ENCODE assay signal across 12 cellular contexts in the genomic region with DNA sequence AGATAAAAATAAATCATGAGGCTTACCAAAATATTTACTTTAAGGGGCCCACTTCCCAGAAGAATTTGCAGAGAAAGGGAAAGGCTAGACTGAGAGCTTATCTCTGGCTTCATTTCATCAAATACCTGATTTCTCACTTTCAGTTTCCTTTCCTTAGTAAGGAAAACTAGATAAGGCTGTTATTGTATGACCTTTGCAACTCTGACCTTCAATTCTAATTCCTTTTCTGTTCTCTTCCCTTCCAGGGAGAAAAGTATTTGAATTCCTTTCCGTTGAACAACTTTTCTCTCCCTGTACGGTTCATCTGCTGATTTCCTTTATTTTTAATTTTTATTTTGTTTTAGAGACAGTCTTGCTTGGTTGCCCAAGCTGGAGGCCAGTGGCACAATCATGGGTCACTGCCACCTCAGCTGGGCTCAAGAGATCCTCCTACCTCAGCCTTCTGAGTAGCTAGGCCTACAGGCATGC. TPM values are rescaled to one million over a fixed set of nuclear protein-coding genes. Genes with fewer than 3 reads are reported as not detected.
DNase-seq lines count a peak whose midpoint lies in the region; ATAC-seq and TF ChIP-seq lines count a peak whose summit lies in the region.
"Had no signal": no experiment of that assay in that cellular context is flagged by ENCODE, and none has a peak within 500 bp of the region (broad histone marks: within the 10 kb centered on the region; RNA-seq: fewer than 3 reads in every experiment).

No MANE protein-coding gene starts in this region.

- H3K27me3 ChIP-seq in stomach, result no peaks in the 10 kb centered on the region

- H3K4me3 ChIP-seq in stomach, result no peak overlapping the region
- H3K4me3 ChIP-seq: A549 had no signal

- peaks cover 40% of the 10 kb centered on the region for H3K4me1 Mint-ChIP-seq in activated CD4-positive, alpha-beta T cell treated with anti-CD3 and anti-CD28 coated beads for 36 hours

- H3K4me3 Mint-ChIP-seq in activated CD4-positive, alpha-beta T cell treated with anti-CD3 and anti-CD28 coated beads for 36 hours, result no peak overlapping the region

- H3K27ac ChIP-seq in stomach, result peak overlapping the region; percentile 65 to 81 (median 72)
- H3K27ac ChIP-seq: A549 had no signal

- H3K27ac Mint-ChIP-seq in activated CD4-positive, alpha-beta T cell treated with anti-CD3 and anti-CD28 coated beads for 36 hours, result peak overlapping the region; percentile 82
- peak overlapping the region; percentile 86 to 87 for H3K27ac Mint-ChIP-seq in activated naive CD4-positive, alpha-beta T cell treated with anti-CD3 and anti-CD28 coated beads, Interleukin-2, amount 50 U/mL, for 72 hours

- CTCF ChIA-PET in activated CD4-positive, alpha-beta T cell treated with anti-CD3 and anti-CD28 coated beads for 36 hours (lab: Charles Lee), result interaction anchor here (0.6 to 9.5 kb wide), 5 partner anchors 12 to 25 kb away, joined by 3 to 72 read pairs (median 5); partner anchors contain the start of genes HTD2 and RPP14

- no peaks in the 10 kb centered on the region for H3K9me3 ChIP-seq in stomach
- H3K9me3 ChIP-seq: A549 had no signal

- H3K4me1 ChIP-seq in stomach, result peaks cover 11 to 38% (median 24%) of the 10 kb centered on the region in 4 donors
- H3K4me1 ChIP-seq: A549 had no signal

- H3K36me3 ChIP-seq in stomach, result peaks cover 0 to under 1% (median 0%) of the 10 kb centered on the region in 4 donors

- H3K36me3 Mint-ChIP-seq in activated CD4-positive, alpha-beta T cell treated with anti-CD3 and anti-CD28 coated beads for 36 hours (ENCODE audit: low read depth), result peaks cover 2% of the 10 kb centered on the region
- no peaks in the 10 kb centered on the region for H3K36me3 Mint-ChIP-seq in activated naive CD4-positive, alpha-beta T cell treated with anti-CD3 and anti-CD28 coated beads, Interleukin-2, amount 50 U/mL, for 72 hours

- TF ChIP-seq POLR2A in stomach (IDR thresholded peaks at IDR 0.05), result no peak

- no peaks in the 10 kb centered on the region for H3K27me3 Mint-ChIP-seq in activated CD4-positive, alpha-beta T cell treated with anti-CD3 and anti-CD28 coated beads for 36 hours

- POLR2A ChIA-PET in activated CD4-positive, alpha-beta T cell treated with anti-CD3 and anti-CD28 coated beads for 36 hours (lab: Charles Lee), result interaction anchor here (1.4 kb wide), 1 partner anchor 10 kb away, joined by 4 read pairs; no protein-coding TSS in a partner anchor

- DNase-seq in activated CD4-positive, alpha-beta T cell treated with anti-CD3 and anti-CD28 coated beads for 36 hours, result no peak
- no peak for DNase-seq in activated CD4-positive, alpha-beta T cell treated with anti-CD3 and anti-CD28 coated beads for 1 hour
- no peak for DNase-seq in activated naive CD4-positive, alpha-beta T cell treated with anti-CD3 and anti-CD28 coated beads, Interleukin-2, amount 50 U/mL, for 72 hours (ENCODE audit: low spot score in 2 of 2)
- peak; percentile 68 for DNase-seq in kidney glomerular epithelial cell (lab: John Stamatoyannopoulos, UW)
- DNase-seq in stomach, result no peak
- no peak for DNase-seq in DMS79 treated with DMSO at 0.1 percent for 48 hours (lab: John Stamatoyannopoulos, UW)
- DNase-seq in stimulated activated CD4-positive, alpha-beta T cell treated with anti-CD3 and anti-CD28 coated beads, Interleukin-2, amount 100 ng/mL, for 48 hours, result no peak
- DNase-seq: activated CD4-positive, alpha-beta T cell treated with anti-CD3 and anti-CD28 coated beads, Interleukin-2, amount 50 U/mL, for 4 hours; cerebellar nuclear complex; NCI-H2029 had no signal

- TF ChIP-seq EP300 in stomach (IDR thresholded peaks at IDR 0.05), result no peak

- intact Hi-C loops in activated CD4-positive, alpha-beta T cell treated with anti-CD3 and anti-CD28 coated beads for 36 hours (cut with DNase I, micrococcal nuclease), result no loop called here
- intact Hi-C loops in stomach (cut with DNase I; ENCODE audit: low total_unique reads), result no loop called here

- no peaks in the 10 kb centered on the region for H3K9me3 Mint-ChIP-seq in activated CD4-positive, alpha-beta T cell treated with anti-CD3 and anti-CD28 coated beads for 36 hours (ENCODE audit: low read depth)
- no peaks in the 10 kb centered on the region for H3K9me3 Mint-ChIP-seq in activated naive CD4-positive, alpha-beta T cell treated with anti-CD3 and anti-CD28 coated beads, Interleukin-2, amount 50 U/mL, for 72 hours

- WGBS in stomach, 5 donors, result 14 to 47% (median 15%) methylated on average over 2 of the region's 2 CpGs

- no peak for ATAC-seq in activated CD4-positive, alpha-beta T cell treated with anti-CD3 and anti-CD28 coated beads for 36 hours
- ATAC-seq in activated naive CD4-positive, alpha-beta T cell treated with anti-CD3 and anti-CD28 coated beads, Interleukin-2, amount 50 U/mL, for 72 hours, result no peak
- no peak for ATAC-seq in GM21786 (IDR thresholded peaks at IDR 0.05; ENCODE audit: unreplicated experiment)
- ATAC-seq: A549 had no signal

- no peak for TF ChIP-seq CTCF in stomach (IDR thresholded peaks at IDR 0.05)

RNA-seq across cellular contexts. Expression of gene PXK, which starts 7.1 kb away (rescaled TPM):
- total RNA-seq in activated CD4-positive, alpha-beta T cell treated with anti-CD3 and anti-CD28 coated beads for 36 hours, result 10 to 100 TPM; 35.2 to 50.7 TPM
- total RNA-seq in activated naive CD4-positive, alpha-beta T cell treated with anti-CD3 and anti-CD28 coated beads, Interleukin-2, amount 50 U/mL, for 72 hours, result 10 to 100 TPM; 15.0 to 27.4 TPM
- total RNA-seq in stomach, result 10 to 100 TPM; 16.7 to 54.0 (median 38.8) TPM
- polyA plus RNA-seq in stomach, result 10 to 100 TPM in 2 of 3 donors, 1 to 10 TPM in 1; 8.3 to 26.1 (median 14.5) TPM

RNA-seq across cellular contexts. Expression of gene HTD2, which starts 19.2 kb away (rescaled TPM):
- total RNA-seq in activated CD4-positive, alpha-beta T cell treated with anti-CD3 and anti-CD28 coated beads for 36 hours, result 1 to 10 TPM; 2.3 to 7.9 TPM
- 10 to 100 TPM in 1 of 2 donors, 1 to 10 TPM in 1; 8.5 to 10.3 TPM for total RNA-seq in activated naive CD4-positive, alpha-beta T cell treated with anti-CD3 and anti-CD28 coated beads, Interleukin-2, amount 50 U/mL, for 72 hours
- 10 to 100 TPM in 2 of 5 donors, 1 to 10 TPM in 1, not detected in 2; 7.0 to 57.6 (median 28.1) TPM for total RNA-seq in stomach
- 1 to 10 TPM; 3.1 to 7.0 (median 6.0) TPM for polyA plus RNA-seq in stomach

RNA-seq across cellular contexts. Expression of gene RPP14, which starts 19.5 kb away (rescaled TPM):
- total RNA-seq in activated CD4-positive, alpha-beta T cell treated with anti-CD3 and anti-CD28 coated beads for 36 hours, result 10 to 100 TPM; 16.4 to 16.9 TPM
- total RNA-seq in activated naive CD4-positive, alpha-beta T cell treated with anti-CD3 and anti-CD28 coated beads, Interleukin-2, amount 50 U/mL, for 72 hours, result 10 to 100 TPM; 14.7 to 16.8 TPM
- 10 to 100 TPM in 3 of 5 donors, 1 to 10 TPM in 2; 4.1 to 23.5 (median 11.6) TPM for total RNA-seq in stomach
- polyA plus RNA-seq in stomach, result 10 to 100 TPM in 1 of 3 donors, 1 to 10 TPM in 2; 7.4 to 10.1 (median 9.7) TPM
